ENCODE assay signal across 19 cellular contexts in the genomic region with DNA sequence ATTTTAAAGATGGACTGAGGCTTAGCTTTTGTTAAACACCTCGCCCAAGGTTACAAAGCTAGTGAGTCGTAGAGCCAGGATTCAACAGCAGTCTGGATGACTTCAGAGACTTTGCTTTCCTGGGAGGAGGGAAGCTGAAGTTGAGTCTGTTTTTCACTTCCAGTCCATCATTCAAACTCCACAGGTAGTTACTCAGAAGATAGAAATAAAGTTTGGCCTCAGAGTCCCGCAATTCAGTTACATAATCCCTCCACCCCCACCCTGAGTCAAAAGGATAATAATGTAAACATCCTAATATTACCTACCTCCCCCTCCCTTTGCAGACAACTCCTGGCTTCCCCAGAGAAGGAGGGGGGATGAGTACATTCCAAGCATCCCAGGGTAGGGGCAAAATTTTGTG. TPM values are rescaled to one million over a fixed set of nuclear protein-coding genes. Genes with fewer than 3 reads are reported as not detected.
DNase-seq lines count a peak whose midpoint lies in the region; ATAC-seq, FAIRE-seq and TF ChIP-seq lines count a peak whose summit lies in the region.
"Had no signal": no experiment of that assay in that cellular context is flagged by ENCODE, and none has a peak within 500 bp of the region (broad histone marks: within the 10 kb centered on the region; RNA-seq: fewer than 3 reads in every experiment).

No MANE protein-coding gene starts in this region.

- H3K14ac ChIP-seq in mesenchymal stem cell (ENCODE audit: low read length in 2 of 2), result no peak overlapping the region

- H3K4me3 Mint-ChIP-seq in activated T-helper 17 cell treated with anti-CD3 and anti-CD28 coated beads, Interleukin-2, amount 50 U/mL, for 72 hours, result no peak overlapping the region
- H3K4me3 Mint-ChIP-seq: activated naive CD4-positive, alpha-beta T cell treated with anti-CD3 and anti-CD28 coated beads, Interleukin-2, amount 50 U/mL, for 24 hours had no signal

- H3K4me2 ChIP-seq in mesenchymal stem cell (ENCODE audit: low read length, poor library complexity, severe bottlenecking), result no peak overlapping the region

- TF ChIP-seq CTCF in foreskin keratinocyte (conservative IDR thresholded peaks at IDR 0.05) (no peak), uterus (IDR thresholded peaks at IDR 0.05) (no peak)

- no peak for DNase-seq in right cardiac atrium
- no peak for DNase-seq in left ventricle myocardium superior
- peak; percentile 38 for DNase-seq in RCC 7860 (ENCODE audit: low spot score)
- peak in 1 of 2 donors; percentile 63 for DNase-seq in foreskin keratinocyte
- no peak for DNase-seq in uterus
- no peak for DNase-seq in mesenchymal stem cell
- DNase-seq: activated CD4-positive, alpha-beta T cell treated with anti-CD3 and anti-CD28 coated beads for 4 hours; Karpas-422; NCI-H1417; Peyer's patch; stimulated activated CD4-positive, alpha-beta T cell treated with anti-CD3 and anti-CD28 coated beads, Interleukin-4, amount 100 ng/mL, for 4 hours; substantia nigra had no signal

- no peak overlapping the region for H2AK5ac ChIP-seq in mesenchymal stem cell (ENCODE audit: low read length, severe bottlenecking)

- no peak overlapping the region for H3K23ac ChIP-seq in mesenchymal stem cell (ENCODE audit: low read length in 2 of 2)

- no peaks in the 10 kb centered on the region for H3K27me3 ChIP-seq in right cardiac atrium (ENCODE audit: control insufficient read depth, insufficient read depth)
- no peaks in the 10 kb centered on the region for H3K27me3 ChIP-seq in foreskin keratinocyte
- H3K27me3 ChIP-seq in uterus, result no peaks in the 10 kb centered on the region
- no peaks in the 10 kb centered on the region for H3K27me3 ChIP-seq in mesenchymal stem cell (ENCODE audit: control insufficient read depth in 1 of 2, insufficient read depth in 1 of 2, low read length in 2 of 2)
- H3K27me3 ChIP-seq: Peyer's patch, vagina had no signal

- H3K36me3 Mint-ChIP-seq in activated T-helper 17 cell treated with anti-CD3 and anti-CD28 coated beads, Interleukin-2, amount 50 U/mL, for 72 hours (ENCODE audit: low read depth), result peaks cover 91% of the 10 kb centered on the region

- H3K36me3 ChIP-seq in uterus (no peaks in the 10 kb centered on the region), mesenchymal stem cell (ENCODE audit: control insufficient read depth in 1 of 2, insufficient read depth in 2 of 2, low read depth in 1 of 2, low read length in 2 of 2) (peaks cover 45 to 55% of the 10 kb centered on the region in 2 experiments)

- no peaks in the 10 kb centered on the region for H3K27me3 Mint-ChIP-seq in activated T-helper 17 cell treated with anti-CD3 and anti-CD28 coated beads, Interleukin-2, amount 50 U/mL, for 72 hours
- H3K27me3 Mint-ChIP-seq: activated naive CD4-positive, alpha-beta T cell treated with anti-CD3 and anti-CD28 coated beads, Interleukin-2, amount 50 U/mL, for 24 hours had no signal

- 75% methylated on average over 3 of the region's 3 CpGs for WGBS in right cardiac atrium
- WGBS in mesenchymal stem cell, result 60% methylated on average over 2 of the region's 3 CpGs

- H2BK5ac ChIP-seq in mesenchymal stem cell (ENCODE audit: low read depth, low read length, poor library complexity, severe bottlenecking), result no peak overlapping the region

- H3K9me3 ChIP-seq in right cardiac atrium (ENCODE audit: control insufficient read depth, low read length), result no peaks in the 10 kb centered on the region
- no peaks in the 10 kb centered on the region for H3K9me3 ChIP-seq in uterus
- no peaks in the 10 kb centered on the region for H3K9me3 ChIP-seq in mesenchymal stem cell (ENCODE audit: control insufficient read depth, low read length)
- H3K9me3 ChIP-seq: Peyer's patch, vagina had no signal

- peaks cover 23% of the 10 kb centered on the region for H3K4me1 ChIP-seq in right cardiac atrium (ENCODE audit: control insufficient read depth, insufficient read depth, low read length)
- H3K4me1 ChIP-seq in foreskin keratinocyte, result peaks cover 9% of the 10 kb centered on the region
- H3K4me1 ChIP-seq in uterus, result peaks cover 0 to 3% of the 10 kb centered on the region in 2 donors
- peaks cover 17% of the 10 kb centered on the region for H3K4me1 ChIP-seq in mesenchymal stem cell (ENCODE audit: control insufficient read depth, insufficient read depth, low read depth, low read length)

- H3K79me1 ChIP-seq in mesenchymal stem cell (replicated peaks; ENCODE audit: low read length, poor library complexity, severe bottlenecking), result peaks cover 22% of the 10 kb centered on the region

- ATAC-seq in right cardiac atrium, result no peak
- ATAC-seq in left ventricle myocardium superior, result no peak
- peak; percentile 21 for ATAC-seq in foreskin keratinocyte
- ATAC-seq in activated T-helper 17 cell treated with anti-CD3 and anti-CD28 coated beads, Interleukin-2, amount 50 U/mL, for 72 hours (replicated peaks), result no peak
- no peak for ATAC-seq in HG03521 (IDR thresholded peaks at IDR 0.05; ENCODE audit: unreplicated experiment)
- ATAC-seq: HCT116 had no signal

- no peak overlapping the region for H3K4ac ChIP-seq in mesenchymal stem cell (ENCODE audit: low read depth in 1 of 2, low read length in 2 of 2)

- H2BK12ac ChIP-seq in mesenchymal stem cell (ENCODE audit: low read length in 2 of 2), result no peak overlapping the region

- H4K8ac ChIP-seq in mesenchymal stem cell (ENCODE audit: low read length), result no peak overlapping the region

- H3K9ac ChIP-seq in mesenchymal stem cell (ENCODE audit: low read length), result no peak overlapping the region

- H2AFZ ChIP-seq in mesenchymal stem cell (ENCODE audit: low read depth, low read length), result no peak overlapping the region

- no peak overlapping the region for H2BK120ac ChIP-seq in mesenchymal stem cell (ENCODE audit: low read depth, low read length)

- H2BK15ac ChIP-seq in mesenchymal stem cell (ENCODE audit: low read depth, poor library complexity, severe bottlenecking), result no peak overlapping the region

- H4K91ac ChIP-seq in mesenchymal stem cell (ENCODE audit: low read length), result no peak overlapping the region

- no peak overlapping the region for H3K18ac ChIP-seq in mesenchymal stem cell (ENCODE audit: low read depth in 1 of 2, low read length in 2 of 2)

- intact Hi-C loops in right cardiac atrium (cut with DNase I) (no loop called here), left ventricle myocardium superior (cut with micrococcal nuclease) (no loop called here), uterus (cut with DNase I; ENCODE audit: low total_unique reads) (no loop called here)

- no peaks in the 10 kb centered on the region for H3K9me3 Mint-ChIP-seq in activated T-helper 17 cell treated with anti-CD3 and anti-CD28 coated beads, Interleukin-2, amount 50 U/mL, for 72 hours
- H3K9me3 Mint-ChIP-seq: activated naive CD4-positive, alpha-beta T cell treated with anti-CD3 and anti-CD28 coated beads, Interleukin-2, amount 50 U/mL, for 24 hours had no signal

- H3K4me1 Mint-ChIP-seq in activated T-helper 17 cell treated with anti-CD3 and anti-CD28 coated beads, Interleukin-2, amount 50 U/mL, for 72 hours, result peaks cover 24% of the 10 kb centered on the region

- FAIRE-seq in RCC 7860 (lab: Jason Lieb, UNC), result no peak

- H3K27ac ChIP-seq in right cardiac atrium (ENCODE audit: low read length), result peak overlapping the region; percentile 36
- peak overlapping the region; percentile 18 for H3K27ac ChIP-seq in foreskin keratinocyte
- peak overlapping the region; percentile 76 to 84 for H3K27ac ChIP-seq in uterus
- no peak overlapping the region for H3K27ac ChIP-seq in mesenchymal stem cell (ENCODE audit: low read length, poor library complexity, severe bottlenecking)
- H3K27ac ChIP-seq: coronary artery, Peyer's patch had no signal

- no peak for TF ChIP-seq POLR2A in uterus (IDR thresholded peaks at IDR 0.05)

- no peak overlapping the region for H3K27ac Mint-ChIP-seq in activated T-helper 17 cell treated with anti-CD3 and anti-CD28 coated beads, Interleukin-2, amount 50 U/mL, for 72 hours
- H3K27ac Mint-ChIP-seq: activated naive CD4-positive, alpha-beta T cell treated with anti-CD3 and anti-CD28 coated beads, Interleukin-2, amount 50 U/mL, for 24 hours had no signal

- no peak overlapping the region for H3K4me3 ChIP-seq in right cardiac atrium (ENCODE audit: low read length)
- H3K4me3 ChIP-seq in uterus, result no peak overlapping the region
- H3K4me3 ChIP-seq in mesenchymal stem cell (ENCODE audit: insufficient read depth in 1 of 2, low read depth in 1 of 2, low read length in 2 of 2), result no peak overlapping the region
- H3K4me3 ChIP-seq: coronary artery, Peyer's patch, vagina had no signal

RNA-seq across cellular contexts. Expression of gene HBEGF, which starts 8.1 kb away (rescaled TPM):
- total RNA-seq in right cardiac atrium (10 to 100 TPM; 17.6 to 26.8 (median 19.5) TPM), left ventricle myocardium superior (21.9 TPM), foreskin keratinocyte (12.1 and 15.0 TPM in 2 replicates), uterus (10 to 100 TPM in 2 of 4 donors, 1 to 10 TPM in 1, under 1 TPM in 1; 0.77 to 24.4 (median 8.4) TPM)
- polyA plus RNA-seq in right cardiac atrium (31.0 TPM), foreskin keratinocyte (8.4 and 10.2 TPM in 2 replicates)
- 10 to 100 TPM; 12.6 to 22.9 TPM for total RNA-seq in activated T-helper 17 cell treated with anti-CD3 and anti-CD28 coated beads, Interleukin-2, amount 50 U/mL, for 72 hours
- 5.8 TPM for polyA plus RNA-seq in mesenchymal stem cell (2013, experiment 1 of 2)
- 5.7 TPM for polyA plus RNA-seq in mesenchymal stem cell (2013, experiment 2 of 2)

RNA-seq across cellular contexts. Expression of gene SLC4A9, which starts 21.7 kb away (rescaled TPM):
- under 1 TPM in 2 of 4 donors, not detected in 2; 0.25 to 0.26 TPM for total RNA-seq in right cardiac atrium
- 0.05 TPM for polyA plus RNA-seq in right cardiac atrium
- total RNA-seq in left ventricle myocardium superior, result not detected
- 0.04 TPM in 1 of 2 replicates, not detected in the other for total RNA-seq in foreskin keratinocyte
- polyA plus RNA-seq in foreskin keratinocyte, result 0.08 TPM in 1 of 2 replicates, not detected in the other
- under 1 TPM in 1 of 4 donors, not detected in 3; 0.12 TPM for total RNA-seq in uterus
- total RNA-seq in activated T-helper 17 cell treated with anti-CD3 and anti-CD28 coated beads, Interleukin-2, amount 50 U/mL, for 72 hours, result under 1 TPM; 0.26 TPM
- polyA plus RNA-seq in mesenchymal stem cell (2013, experiment 1 of 2), result not detected
- not detected for polyA plus RNA-seq in mesenchymal stem cell (2013, experiment 2 of 2)
- total RNA-seq: osteocyte had no signal

RNA-seq across cellular contexts. Expression of gene PFDN1, which starts 35.4 kb away (rescaled TPM):
- total RNA-seq in right cardiac atrium, result 10 to 100 TPM; 57.6 to 71.9 (median 63.6) TPM
- polyA plus RNA-seq in right cardiac atrium, result 144 TPM
- total RNA-seq in left ventricle myocardium superior, result 68.1 TPM
- total RNA-seq in foreskin keratinocyte, result 70.9 and 71.2 TPM in 2 replicates
- 86.7 and 95.1 TPM in 2 replicates for polyA plus RNA-seq in foreskin keratinocyte
- total RNA-seq in uterus, result 100 to 1,000 TPM in 1 of 4 donors, 10 to 100 TPM in 3; 42.7 to 102 (median 70.9) TPM
- total RNA-seq in activated T-helper 17 cell treated with anti-CD3 and anti-CD28 coated beads, Interleukin-2, amount 50 U/mL, for 72 hours, result 10 to 100 TPM; 40.1 to 64.1 TPM
- 289 TPM for polyA plus RNA-seq in mesenchymal stem cell (2013, experiment 1 of 2)
- polyA plus RNA-seq in mesenchymal stem cell (2013, experiment 2 of 2), result 256 TPM
